Comparison of ENCODE assay signal across 1 cellular context in genomic region chr4:99949999-99950912, GRCh38.
A peak's percentile ranks its signal among the peaks of the same experiment; 100 is the strongest.
TF ChIP-seq lines count a peak whose summit lies in the region.

Gene H2AZ1, minus strand, starts transcription at chr4:99950275. Its CDS starts 105 bp downstream, at chr4:99950170.

TF ChIP-seq in HepG2, 621 proteins besides CTCF, POLR2A, EP300 and RAD21 (continued from another document and continues in another):
- TF ChIP-seq HBP1 (CRISPR knock-in tag; IDR thresholded peaks at IDR 0.05; ENCODE audit: low read depth) (no peak), ZNF615 (CRISPR knock-in tag; IDR thresholded peaks at IDR 0.05; ENCODE audit: borderline replicate concordance) (0 out of 2 replicates have a peak, but pooled peaks have one; percentile 39), SP4 (CRISPR knock-in tag; IDR thresholded peaks at IDR 0.05) (no peak; the same call in 1 of the 2 replicates), IKZF4 (CRISPR knock-in tag; IDR thresholded peaks at IDR 0.05; ENCODE audit: borderline replicate concordance, low read depth, not compliant biosample characterization) (no peak), PHF5A (CRISPR knock-in tag; IDR thresholded peaks at IDR 0.05; ENCODE audit: low read depth, unreplicated experiment) (no peak), MZF1 (CRISPR knock-in tag; IDR thresholded peaks at IDR 0.05; ENCODE audit: borderline replicate concordance) (no peak), ZNF232 (CRISPR knock-in tag; IDR thresholded peaks at IDR 0.05; ENCODE audit: borderline replicate concordance) (0 out of 2 replicates have a peak, but pooled peaks have one; percentile 46), ZMYM2 (CRISPR knock-in tag; IDR thresholded peaks at IDR 0.05) (no peak), DNMT3B (CRISPR knock-in tag; conservative IDR thresholded peaks at IDR 0.05) (no peak), ZSCAN12 (CRISPR knock-in tag; IDR thresholded peaks at IDR 0.05) (no peak), GZF1 (CRISPR knock-in tag; IDR thresholded peaks at IDR 0.05) (peak; percentile 62; the same call in 1 of the 2 replicates), RARG (CRISPR knock-in tag; IDR thresholded peaks at IDR 0.05; ENCODE audit: low read depth) (no peak), ETV5 (CRISPR knock-in tag; IDR thresholded peaks at IDR 0.05; ENCODE audit: borderline replicate concordance) (0 out of 2 replicates have a peak, but pooled peaks have one; percentile 13), JUND (CRISPR knock-in tag; IDR thresholded peaks at IDR 0.05) (no peak), SMAD9 (CRISPR knock-in tag; IDR thresholded peaks at IDR 0.05) (no peak), ZNF7 (CRISPR knock-in tag; IDR thresholded peaks at IDR 0.05) (no peak), PAX8 (CRISPR knock-in tag; IDR thresholded peaks at IDR 0.05; ENCODE audit: borderline replicate concordance) (no peak), ZNF747 (CRISPR knock-in tag; IDR thresholded peaks at IDR 0.05; ENCODE audit: borderline replicate concordance) (peak; percentile 50), ARID2 (CRISPR knock-in tag; IDR thresholded peaks at IDR 0.05; ENCODE audit: borderline replicate concordance) (peak; percentile 81; the same call in 1 of the 2 replicates), RFX3 (CRISPR knock-in tag; IDR thresholded peaks at IDR 0.05) (no peak), ELF1 (CRISPR knock-in tag; IDR thresholded peaks at IDR 0.05) (peak; percentile 54; the same call in 1 of the 2 replicates), SUZ12 (IDR thresholded peaks at IDR 0.05; ENCODE audit: low read depth, low read length) (no peak), GTF2F1 (IDR thresholded peaks at IDR 0.05; ENCODE audit: low read length) (peak; percentile 58; the same call in 1 of the 2 replicates), POLR2AphosphoS5 (IDR thresholded peaks at IDR 0.05; ENCODE audit: low read depth, low read length) (peak; percentile 99), ZBTB7B (CRISPR knock-in tag; IDR thresholded peaks at IDR 0.05) (no peak), MATR3 (CRISPR knock-in tag; IDR thresholded peaks at IDR 0.05) (no peak), HOXA7 (CRISPR knock-in tag; IDR thresholded peaks at IDR 0.05) (no peak), MTERF4 (CRISPR knock-in tag; IDR thresholded peaks at IDR 0.05) (no peak), ZNF766 (CRISPR knock-in tag; IDR thresholded peaks at IDR 0.05; ENCODE audit: borderline replicate concordance) (no peak), TP53 (CRISPR knock-in tag; conservative IDR thresholded peaks at IDR 0.05) (no peak), POLR2AphosphoS2 (IDR thresholded peaks at IDR 0.05; ENCODE audit: low read depth, low read length) (peak; percentile 75; the same call in 1 of the 2 replicates), KLF12 (CRISPR knock-in tag; IDR thresholded peaks at IDR 0.05; ENCODE audit: borderline replicate concordance) (peak; percentile 19; the same call in 1 of the 2 replicates), ZNF883 (CRISPR knock-in tag; IDR thresholded peaks at IDR 0.05; ENCODE audit: not compliant biosample characterization) (no peak), DPF2 (CRISPR knock-in tag; IDR thresholded peaks at IDR 0.05; ENCODE audit: borderline replicate concordance, low read depth) (no peak), HINFP (CRISPR knock-in tag; IDR thresholded peaks at IDR 0.05; ENCODE audit: low read depth) (no peak), ZNF18 (CRISPR knock-in tag; IDR thresholded peaks at IDR 0.05; ENCODE audit: insufficient replicate concordance) (no peak), NFAT5 (CRISPR knock-in tag; IDR thresholded peaks at IDR 0.05) (no peak), ZNF337 (CRISPR knock-in tag; IDR thresholded peaks at IDR 0.05; ENCODE audit: borderline replicate concordance, low read depth) (no peak)
- TF ChIP-seq, protein P1, sequence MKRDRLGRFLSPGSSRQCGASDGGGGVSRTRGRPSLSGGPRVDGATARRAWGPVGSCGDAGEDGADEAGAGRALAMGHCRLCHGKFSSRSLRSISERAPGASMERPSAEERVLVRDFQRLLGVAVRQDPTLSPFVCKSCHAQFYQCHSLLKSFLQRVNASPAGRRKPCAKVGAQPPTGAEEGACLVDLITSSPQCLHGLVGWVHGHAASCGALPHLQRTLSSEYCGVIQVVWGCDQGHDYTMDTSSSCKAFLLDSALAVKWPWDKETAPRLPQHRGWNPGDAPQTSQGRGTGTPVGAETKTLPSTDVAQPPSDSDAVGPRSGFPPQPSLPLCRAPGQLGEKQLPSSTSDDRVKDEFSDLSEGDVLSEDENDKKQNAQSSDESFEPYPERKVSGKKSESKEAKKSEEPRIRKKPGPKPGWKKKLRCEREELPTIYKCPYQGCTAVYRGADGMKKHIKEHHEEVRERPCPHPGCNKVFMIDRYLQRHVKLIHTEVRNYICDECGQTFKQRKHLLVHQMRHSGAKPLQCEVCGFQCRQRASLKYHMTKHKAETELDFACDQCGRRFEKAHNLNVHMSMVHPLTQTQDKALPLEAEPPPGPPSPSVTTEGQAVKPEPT (CRISPR knock-in tag; IDR thresholded peaks at IDR 0.05; ENCODE audit: low read depth): peak; percentile 59; the same call in 1 of the 2 replicates
- TF ChIP-seq, protein P2, sequence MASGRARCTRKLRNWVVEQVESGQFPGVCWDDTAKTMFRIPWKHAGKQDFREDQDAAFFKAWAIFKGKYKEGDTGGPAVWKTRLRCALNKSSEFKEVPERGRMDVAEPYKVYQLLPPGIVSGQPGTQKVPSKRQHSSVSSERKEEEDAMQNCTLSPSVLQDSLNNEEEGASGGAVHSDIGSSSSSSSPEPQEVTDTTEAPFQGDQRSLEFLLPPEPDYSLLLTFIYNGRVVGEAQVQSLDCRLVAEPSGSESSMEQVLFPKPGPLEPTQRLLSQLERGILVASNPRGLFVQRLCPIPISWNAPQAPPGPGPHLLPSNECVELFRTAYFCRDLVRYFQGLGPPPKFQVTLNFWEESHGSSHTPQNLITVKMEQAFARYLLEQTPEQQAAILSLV (CRISPR knock-in tag; IDR thresholded peaks at IDR 0.05; ENCODE audit: borderline replicate concordance): no peak
- TF ChIP-seq, protein P3, sequence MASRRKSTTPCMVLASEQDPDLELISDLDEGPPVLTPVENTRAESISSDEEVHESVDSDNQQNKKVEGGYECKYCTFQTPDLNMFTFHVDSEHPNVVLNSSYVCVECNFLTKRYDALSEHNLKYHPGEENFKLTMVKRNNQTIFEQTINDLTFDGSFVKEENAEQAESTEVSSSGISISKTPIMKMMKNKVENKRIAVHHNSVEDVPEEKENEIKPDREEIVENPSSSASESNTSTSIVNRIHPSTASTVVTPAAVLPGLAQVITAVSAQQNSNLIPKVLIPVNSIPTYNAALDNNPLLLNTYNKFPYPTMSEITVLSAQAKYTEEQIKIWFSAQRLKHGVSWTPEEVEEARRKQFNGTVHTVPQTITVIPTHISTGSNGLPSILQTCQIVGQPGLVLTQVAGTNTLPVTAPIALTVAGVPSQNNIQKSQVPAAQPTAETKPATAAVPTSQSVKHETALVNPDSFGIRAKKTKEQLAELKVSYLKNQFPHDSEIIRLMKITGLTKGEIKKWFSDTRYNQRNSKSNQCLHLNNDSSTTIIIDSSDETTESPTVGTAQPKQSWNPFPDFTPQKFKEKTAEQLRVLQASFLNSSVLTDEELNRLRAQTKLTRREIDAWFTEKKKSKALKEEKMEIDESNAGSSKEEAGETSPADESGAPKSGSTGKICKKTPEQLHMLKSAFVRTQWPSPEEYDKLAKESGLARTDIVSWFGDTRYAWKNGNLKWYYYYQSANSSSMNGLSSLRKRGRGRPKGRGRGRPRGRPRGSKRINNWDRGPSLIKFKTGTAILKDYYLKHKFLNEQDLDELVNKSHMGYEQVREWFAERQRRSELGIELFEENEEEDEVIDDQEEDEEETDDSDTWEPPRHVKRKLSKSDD (CRISPR knock-in tag; IDR thresholded peaks at IDR 0.05; ENCODE audit: low read depth): no peak
- TF ChIP-seq, protein P4, sequence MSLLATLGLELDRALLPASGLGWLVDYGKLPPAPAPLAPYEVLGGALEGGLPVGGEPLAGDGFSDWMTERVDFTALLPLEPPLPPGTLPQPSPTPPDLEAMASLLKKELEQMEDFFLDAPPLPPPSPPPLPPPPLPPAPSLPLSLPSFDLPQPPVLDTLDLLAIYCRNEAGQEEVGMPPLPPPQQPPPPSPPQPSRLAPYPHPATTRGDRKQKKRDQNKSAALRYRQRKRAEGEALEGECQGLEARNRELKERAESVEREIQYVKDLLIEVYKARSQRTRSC (CRISPR knock-in tag; IDR thresholded peaks at IDR 0.05; ENCODE audit: low read depth): no peak
- TF ChIP-seq, protein P5, sequence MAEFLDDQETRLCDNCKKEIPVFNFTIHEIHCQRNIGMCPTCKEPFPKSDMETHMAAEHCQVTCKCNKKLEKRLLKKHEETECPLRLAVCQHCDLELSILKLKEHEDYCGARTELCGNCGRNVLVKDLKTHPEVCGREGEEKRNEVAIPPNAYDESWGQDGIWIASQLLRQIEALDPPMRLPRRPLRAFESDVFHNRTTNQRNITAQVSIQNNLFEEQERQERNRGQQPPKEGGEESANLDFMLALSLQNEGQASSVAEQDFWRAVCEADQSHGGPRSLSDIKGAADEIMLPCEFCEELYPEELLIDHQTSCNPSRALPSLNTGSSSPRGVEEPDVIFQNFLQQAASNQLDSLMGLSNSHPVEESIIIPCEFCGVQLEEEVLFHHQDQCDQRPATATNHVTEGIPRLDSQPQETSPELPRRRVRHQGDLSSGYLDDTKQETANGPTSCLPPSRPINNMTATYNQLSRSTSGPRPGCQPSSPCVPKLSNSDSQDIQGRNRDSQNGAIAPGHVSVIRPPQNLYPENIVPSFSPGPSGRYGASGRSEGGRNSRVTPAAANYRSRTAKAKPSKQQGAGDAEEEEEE (CRISPR knock-in tag; IDR thresholded peaks at IDR 0.05; ENCODE audit: borderline replicate concordance): no peak
